27 cellular contexts compared by ENCODE assay signal in genomic region chr6:27359231-27359630, GRCh38. TPM values are rescaled to one million over a fixed set of nuclear protein-coding genes. Genes with fewer than 3 reads are reported as not detected.
A peak's percentile ranks its signal among the peaks of the same experiment; 100 is the strongest.
DNase-seq lines count a peak whose midpoint lies in the region; ATAC-seq, FAIRE-seq and TF ChIP-seq lines count a peak whose summit lies in the region.
"Had no signal": no experiment of that assay in that cellular context is flagged by ENCODE, and none has a peak within 500 bp of the region (broad histone marks: within the 10 kb centered on the region; RNA-seq: fewer than 3 reads in every experiment).

No MANE protein-coding gene starts in this region.

- POLR2A ChIA-PET in HEK293 (lab: Yijun Ruan, JAX) (no interaction called here), K562 (lab: Yijun Ruan, JAX) (no interaction called here)

- H3K4me1 Mint-ChIP-seq in activated T-cell treated with anti-CD3 and anti-CD28 coated beads, Interleukin-2, amount 50 U/mL, for 72 hours (ENCODE audit: low read depth), result no peaks in the 10 kb centered on the region
- no peaks in the 10 kb centered on the region for H3K4me1 Mint-ChIP-seq in activated T-cell treated with anti-CD3 and anti-CD28 coated beads, Interleukin-2, amount 50 U/mL, for 24 hours (ENCODE audit: low read depth)
- H3K4me1 Mint-ChIP-seq: CD14-positive monocyte; CD8-positive, alpha-beta memory T cell had no signal

- TF ChIP-seq POLR2A in K562 (conservative IDR thresholded peaks at IDR 0.05), result no peak

- no peak overlapping the region for H3K9ac ChIP-seq in K562 (ENCODE audit: insufficient read depth in 1 of 2, low read depth in 2 of 2, low read length in 2 of 2)
- H3K9ac ChIP-seq: BLaER1 treated with 17β-estradiol and CSF1 and Interleukin-3, amounts not matched to agents 10 nM and 100 nM had no signal

- no peaks in the 10 kb centered on the region for H3K79me2 ChIP-seq in K562 (ENCODE audit: control insufficient read depth, insufficient read depth, low read length)

- H2AFZ ChIP-seq in K562 (ENCODE audit: low read depth, low read length), result no peak overlapping the region

- DNase-seq in activated T-cell treated with anti-CD3 and anti-CD28 coated beads, Interleukin-2, amount 50 U/mL, for 72 hours, result no peak
- no peak for DNase-seq in activated T-cell treated with anti-CD3 and anti-CD28 coated beads, Interleukin-2, amount 50 U/mL, for 24 hours
- no peak for DNase-seq in K562 (ENCODE audit: extremely low read depth in 1 of 4, low spot score in 3 of 4)
- no peak for DNase-seq in substantia nigra (lab: John Stamatoyannopoulos, UW)
- DNase-seq in T-helper 2 cell, result no peak
- DNase-seq: AML-193; BE2C; CD4-positive, alpha-beta T cell; CD8-positive, alpha-beta memory T cell; DMS 273 treated with DMSO at 0.1 percent for 48 hours; DMS79; EL; GF-D8; GOT3 had no signal

- no peak for TF ChIP-seq RAD21 in K562 (CRISPR knock-in tag; conservative IDR thresholded peaks at IDR 0.05 in 1 of 2, IDR thresholded peaks at IDR 0.05 in 1 of 2)

- no peak overlapping the region for H3K4me2 ChIP-seq in K562 (ENCODE audit: insufficient read depth, low read length)
- H3K4me2 ChIP-seq: BLaER1 treated with 17β-estradiol and CSF1 and Interleukin-3, amounts not matched to agents 10 nM and 100 nM had no signal

- H3K27ac ChIP-seq in HEK293 (ENCODE audit: extremely low read depth, low read depth, low read length) (no peak overlapping the region), K562 (ENCODE audit: extremely low read depth, low read depth, low read length) (no peak overlapping the region), substantia nigra (ENCODE audit: low read depth, low read length, poor library complexity, severe bottlenecking) (no peak overlapping the region)
- H3K27ac ChIP-seq: 22Rv1; BLaER1 treated with 17β-estradiol and CSF1 and Interleukin-3, amounts not matched to agents 10 nM and 100 nM had no signal

- in situ Hi-C loops in K562 (cut with MboI), result no loop called here

- no peaks in the 10 kb centered on the region for H3K27me3 ChIP-seq in K562 (ENCODE audit: control insufficient read depth in 2 of 2, insufficient read depth in 2 of 2, low read length in 2 of 2)
- H3K27me3 ChIP-seq: BE2C; BLaER1 treated with 17β-estradiol and CSF1 and Interleukin-3, amounts not matched to agents 10 nM and 100 nM had no signal

- H3K4me3 Mint-ChIP-seq in activated T-cell treated with anti-CD3 and anti-CD28 coated beads, Interleukin-2, amount 50 U/mL, for 72 hours, result no peak overlapping the region
- no peak overlapping the region for H3K4me3 Mint-ChIP-seq in activated T-cell treated with anti-CD3 and anti-CD28 coated beads, Interleukin-2, amount 50 U/mL, for 24 hours
- H3K4me3 Mint-ChIP-seq: CD14-positive monocyte; CD4-positive, alpha-beta T cell; CD8-positive, alpha-beta memory T cell had no signal

- no peak for FAIRE-seq in K562 (lab: Jason Lieb, UNC)
- FAIRE-seq: A204.1, D721Med, GM12892, GM19239, H54 had no signal

- intact Hi-C loops in K562 (cut with micrococcal nuclease), result no loop called here

- WGBS in K562 (ENCODE audit: insufficient coverage, low coverage, missing lambda C conversion rate), result 13% methylated on average over 1 of the region's 1 CpG

- peaks cover 20 to 31% of the 10 kb centered on the region in 2 donors for H3K9me3 Mint-ChIP-seq in activated T-cell treated with anti-CD3 and anti-CD28 coated beads, Interleukin-2, amount 50 U/mL, for 72 hours
- peaks cover 53% of the 10 kb centered on the region for H3K9me3 Mint-ChIP-seq in activated T-cell treated with anti-CD3 and anti-CD28 coated beads, Interleukin-2, amount 50 U/mL, for 24 hours

- H3K36me3 Mint-ChIP-seq in activated T-cell treated with anti-CD3 and anti-CD28 coated beads, Interleukin-2, amount 50 U/mL, for 72 hours (ENCODE audit: insufficient read depth in 2 of 2), result peaks cover 22 to 41% of the 10 kb centered on the region in 2 donors
- H3K36me3 Mint-ChIP-seq in activated T-cell treated with anti-CD3 and anti-CD28 coated beads, Interleukin-2, amount 50 U/mL, for 24 hours (ENCODE audit: low read depth), result peaks cover 45% of the 10 kb centered on the region
- H3K36me3 Mint-ChIP-seq: CD14-positive monocyte had no signal

- CTCF ChIA-PET in HEK293 (lab: Yijun Ruan, JAX) (interaction anchor here (0.6 kb wide), 1 partner anchor 41 kb away, joined by 3 read pairs; no protein-coding TSS in a partner anchor), K562 (lab: Yijun Ruan, JAX; ENCODE audit: low intra/inter-chr PET ratio) (no interaction called here)

- no peaks in the 10 kb centered on the region for H3K9me3 ChIP-seq in HEK293 (ENCODE audit: control insufficient read depth, insufficient read depth, low read depth, low read length)
- H3K9me3 ChIP-seq in K562 (replicated peaks; ENCODE audit: control insufficient read depth, insufficient read depth, low read depth, low read length), result peaks cover 6% of the 10 kb centered on the region
- H3K9me3 ChIP-seq: BE2C had no signal

- ATAC-seq in activated T-cell treated with anti-CD3 and anti-CD28 coated beads, Interleukin-2, amount 50 U/mL, for 72 hours (replicated peaks in 1 of 2), result peak; percentile 25 to 27
- no peak for ATAC-seq in K562
- ATAC-seq in GM21367 (IDR thresholded peaks at IDR 0.05; ENCODE audit: unreplicated experiment), result no peak

- H4K20me1 ChIP-seq in K562 (replicated peaks; ENCODE audit: control insufficient read depth, insufficient read depth, low read length), result no peaks in the 10 kb centered on the region
- H4K20me1 ChIP-seq: BLaER1 treated with 17β-estradiol and CSF1 and Interleukin-3, amounts not matched to agents 10 nM and 100 nM had no signal

- no peak overlapping the region for H3K27ac Mint-ChIP-seq in activated T-cell treated with anti-CD3 and anti-CD28 coated beads, Interleukin-2, amount 50 U/mL, for 72 hours
- H3K27ac Mint-ChIP-seq in activated T-cell treated with anti-CD3 and anti-CD28 coated beads, Interleukin-2, amount 50 U/mL, for 24 hours, result no peak overlapping the region
- H3K27ac Mint-ChIP-seq: CD14-positive monocyte; CD4-positive, alpha-beta T cell; CD8-positive, alpha-beta memory T cell had no signal

- no TSS peak for BruUV-seq in K562 (replicated peaks; lab: Mats Ljungman, UMichigan)

- H3K4me3 ChIP-seq in HEK293 (ENCODE audit: low read depth, low read length), result no peak overlapping the region
- no peak overlapping the region for H3K4me3 ChIP-seq in K562
- H3K4me3 ChIP-seq: BLaER1 treated with 17β-estradiol and CSF1 and Interleukin-3, amounts not matched to agents 10 nM and 100 nM; HAP-1 had no signal

- H3K36me3 ChIP-seq in HEK293 (ENCODE audit: control insufficient read depth in 2 of 2, insufficient read depth in 1 of 2, low read length in 2 of 2) (peaks cover 10 to 35% of the 10 kb centered on the region in 2 experiments), K562 (ENCODE audit: control insufficient read depth, insufficient read depth, low read length) (no peaks in the 10 kb centered on the region)
- H3K36me3 ChIP-seq: BE2C, HAP-1 had no signal

- TF ChIP-seq CTCF in HEK293 (tag by site-specific recombination; IDR thresholded peaks at IDR 0.05) (no peak), K562 (IDR thresholded peaks at IDR 0.05 in 2 of 3, conservative IDR thresholded peaks at IDR 0.05 in 1 of 3; ENCODE audit: insufficient read depth in 2 of 3, low read depth in 1 of 3, low read length in 3 of 3) (no peak)

- H3K4me1 ChIP-seq in HEK293 (ENCODE audit: control insufficient read depth, insufficient read depth, low read length), result no peaks in the 10 kb centered on the region
- no peaks in the 10 kb centered on the region for H3K4me1 ChIP-seq in K562 (replicated peaks in 1 of 2; ENCODE audit: control insufficient read depth in 2 of 2, insufficient read depth in 2 of 2, low read length in 2 of 2)
- H3K4me1 ChIP-seq: BE2C; BLaER1 treated with 17β-estradiol and CSF1 and Interleukin-3, amounts not matched to agents 10 nM and 100 nM; HAP-1 had no signal

- no peaks in the 10 kb centered on the region for H3K9me1 ChIP-seq in K562 (ENCODE audit: control insufficient read depth, insufficient read depth, low read length)

- no peaks in the 10 kb centered on the region for H3K27me3 Mint-ChIP-seq in activated T-cell treated with anti-CD3 and anti-CD28 coated beads, Interleukin-2, amount 50 U/mL, for 72 hours (ENCODE audit: low read depth)
- H3K27me3 Mint-ChIP-seq in activated T-cell treated with anti-CD3 and anti-CD28 coated beads, Interleukin-2, amount 50 U/mL, for 24 hours, result no peaks in the 10 kb centered on the region
- H3K27me3 Mint-ChIP-seq: CD4-positive, alpha-beta T cell; CD8-positive, alpha-beta memory T cell had no signal

- TF ChIP-seq EP300 in K562 (IDR thresholded peaks at IDR 0.05; ENCODE audit: low read length), result no peak

RNA-seq across cellular contexts. Expression of gene ZNF391, which starts 29.3 kb away (rescaled TPM):
- 10 to 100 TPM in 1 of 2 donors, 1 to 10 TPM in 1; 3.9 to 10.1 TPM for total RNA-seq in activated T-cell treated with anti-CD3 and anti-CD28 coated beads, Interleukin-2, amount 50 U/mL, for 72 hours
- 2.2 and 8.8 TPM in 2 replicates for total RNA-seq in K562 (2011; cell fraction: chromatin; rRNA removed; ENCODE audit: low replicate concordance)
- total RNA-seq in K562 (2011; cell fraction: nucleolus; rRNA removed), result 2.0 and 2.9 TPM in 2 replicates
- 5.6 and 9.8 TPM in 2 replicates for total RNA-seq in K562 (2011; cell fraction: nucleoplasm; rRNA removed)
- total RNA-seq in K562 (2014; rRNA removed), result 4.0 and 7.2 TPM in 2 replicates
- total RNA-seq in K562 (2014; rRNA removed; fragmentation: Illumina TruSeq; extraction: Trizol), result 6.0 TPM in 2 replicates
- 4.6 and 5.5 TPM in 2 replicates for total RNA-seq in K562 (2015; rRNA removed; fragmentation: Illumina TruSeq; extraction: Trizol)
- 5.7 and 5.8 TPM in 2 replicates for total RNA-seq in K562 (2021)
- polyA plus RNA-seq in K562 (2011; rRNA removed), result 8.0 and 9.3 TPM in 2 replicates
- 2.2 and 6.6 TPM in 2 replicates for polyA plus RNA-seq in K562 (2011; cell fraction: cytosol; rRNA removed)
- 3.2 and 3.9 TPM in 2 replicates for polyA plus RNA-seq in K562 (2011; cell fraction: nucleus; rRNA removed)
- 3.8 and 5.0 TPM in 2 replicates for polyA plus RNA-seq in K562 (2012)
- polyA plus RNA-seq in K562 (2014; fragmentation: Illumina TruSeq; extraction: Trizol), result 7.8 and 10.1 TPM in 2 replicates
- 1 to 10 TPM; 2.3 to 2.5 TPM for polyA plus RNA-seq in K562 (2014; fragmentation: Nextera tagmentation; extraction: Ambion mirVana)
- 5.6 and 5.9 TPM in 2 replicates for polyA plus RNA-seq in K562 (2014; rRNA removed)
- 5.8 and 7.7 TPM in 2 replicates for polyA minus RNA-seq in K562 (2011; rRNA and poly(A)+ RNA removed)
- 2.1 and 3.1 TPM in 2 replicates for polyA minus RNA-seq in K562 (2011; cell fraction: cytosol; rRNA and poly(A)+ RNA removed)
- 2.0 and 3.8 TPM in 2 replicates for polyA minus RNA-seq in K562 (2011; cell fraction: nucleus; rRNA and poly(A)+ RNA removed)

RNA-seq across cellular contexts. Expression of gene POM121L2, which starts 47.2 kb away (rescaled TPM):
- not detected for total RNA-seq in activated T-cell treated with anti-CD3 and anti-CD28 coated beads, Interleukin-2, amount 50 U/mL, for 72 hours
- total RNA-seq in K562 (2011; cell fraction: chromatin; rRNA removed; ENCODE audit: low replicate concordance), result not detected in 2 replicates
- total RNA-seq in K562 (2011; cell fraction: nucleolus; rRNA removed), result not detected in 2 replicates
- not detected in 2 replicates for total RNA-seq in K562 (2011; cell fraction: nucleoplasm; rRNA removed)
- total RNA-seq in K562 (2014; rRNA removed), result not detected in 2 replicates
- total RNA-seq in K562 (2014; rRNA removed; fragmentation: Illumina TruSeq; extraction: Trizol), result not detected in 2 replicates
- total RNA-seq in K562 (2015; rRNA removed; fragmentation: Illumina TruSeq; extraction: Trizol), result not detected in 2 replicates
- not detected in 2 replicates for total RNA-seq in K562 (2021)
- polyA plus RNA-seq in K562 (2011; rRNA removed), result not detected in 2 replicates
- not detected in 2 replicates for polyA plus RNA-seq in K562 (2011; cell fraction: cytosol; rRNA removed)
- polyA plus RNA-seq in K562 (2011; cell fraction: nucleus; rRNA removed), result not detected in 2 replicates
- 0.22 and 0.40 TPM in 2 replicates for polyA plus RNA-seq in K562 (2012)
- not detected in 2 replicates for polyA plus RNA-seq in K562 (2014; fragmentation: Illumina TruSeq; extraction: Trizol)
- polyA plus RNA-seq in K562 (2014; fragmentation: Nextera tagmentation; extraction: Ambion mirVana), result under 1 TPM; 0.23 to 0.45 TPM
- polyA plus RNA-seq in K562 (2014; rRNA removed), result not detected in 2 replicates
- polyA minus RNA-seq in K562 (2011; rRNA and poly(A)+ RNA removed), result not detected in 2 replicates
- not detected in 2 replicates for polyA minus RNA-seq in K562 (2011; cell fraction: cytosol; rRNA and poly(A)+ RNA removed)
- polyA minus RNA-seq in K562 (2011; cell fraction: nucleus; rRNA and poly(A)+ RNA removed), result not detected in 2 replicates
- total RNA-seq: CD4-positive, alpha-beta T cell; CD8-positive, alpha-beta memory T cell; G401 had no signal
- polyA plus RNA-seq: AG04450; CD14-positive monocyte; CD8-positive, alpha-beta memory T cell had no signal

Comparison
In these comparisons a context has a peak if more than half of its experiments do, and no peak if none do; other contexts are left out.
1. ATAC-seq: peak in activated T-cell treated with anti-CD3 and anti-CD28 coated beads, Interleukin-2, amount 50 U/mL, for 72 hours (2 of 2); none in K562 (single experiment) and GM21367 (single experiment).